5 cellular contexts compared by ENCODE assay signal in the genomic region with DNA sequence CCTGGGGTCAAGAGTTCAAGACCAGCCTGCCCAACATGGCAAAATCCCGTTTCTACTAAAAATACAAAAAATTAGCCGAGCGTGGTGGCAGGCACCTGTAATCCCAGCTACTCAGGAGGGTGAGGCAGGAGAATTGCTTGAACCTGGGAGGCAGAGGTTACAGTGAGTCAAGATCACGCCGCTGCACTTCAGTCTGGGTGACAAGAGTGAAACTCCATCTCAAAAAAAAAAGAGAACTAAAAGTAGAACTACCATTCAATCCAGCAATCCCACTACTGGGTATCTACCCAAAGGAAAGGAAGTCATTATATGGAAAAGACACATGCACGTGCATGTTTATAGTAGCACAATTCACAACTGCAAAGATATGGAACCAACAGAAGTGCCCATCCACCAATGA. TPM values are rescaled to one million over a fixed set of nuclear protein-coding genes. Genes with fewer than 3 reads are reported as not detected.
"Had no signal": no experiment of that assay in that cellular context is flagged by ENCODE, and none has a peak within 500 bp of the region (broad histone marks: within the 10 kb centered on the region; RNA-seq: fewer than 3 reads in every experiment).

No MANE protein-coding gene starts in this region.

RNA-seq across cellular contexts. Expression of a gene that starts 7.2 kb away (rescaled TPM):
- total RNA-seq: natural killer cell treated with Interleukin-12 subunit alpha and Interleukin-12 subunit beta and Interleukin-15 and Interleukin-18, amount 100 ng/mL, for 72 hours; osteocyte; pulmonary artery endothelial cell had no signal

RNA-seq across cellular contexts. Expression of a gene that starts 31.0 kb away (rescaled TPM):
- total RNA-seq: natural killer cell treated with Interleukin-12 subunit alpha and Interleukin-12 subunit beta and Interleukin-15 and Interleukin-18, amount 100 ng/mL, for 72 hours; smooth muscle cell had no signal
- polyA plus RNA-seq: smooth muscle cell had no signal

RNA-seq across cellular contexts. Expression of a gene that starts 41.2 kb away (rescaled TPM):
- total RNA-seq: neural crest cell, osteocyte, smooth muscle cell had no signal
- polyA plus RNA-seq: smooth muscle cell had no signal
